ENCODE assay signal across 19 cellular contexts in the genomic region with DNA sequence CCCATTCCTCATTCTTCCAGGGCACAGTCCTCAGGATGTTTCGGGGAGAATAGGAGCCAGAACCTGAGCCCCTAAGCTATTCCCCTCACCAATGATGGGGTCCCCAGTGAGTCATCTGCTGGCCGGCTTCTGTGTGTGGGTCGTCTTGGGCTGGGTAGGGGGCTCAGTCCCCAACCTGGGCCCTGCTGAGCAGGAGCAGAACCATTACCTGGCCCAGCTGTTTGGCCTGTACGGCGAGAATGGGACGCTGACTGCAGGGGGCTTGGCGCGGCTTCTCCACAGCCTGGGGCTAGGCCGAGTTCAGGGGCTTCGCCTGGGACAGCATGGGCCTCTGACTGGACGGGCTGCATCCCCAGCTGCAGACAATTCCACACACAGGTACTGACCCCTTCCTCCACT. TPM values are rescaled to one million over a fixed set of nuclear protein-coding genes. Genes with fewer than 3 reads are reported as not detected.
"Had no signal": no experiment of that assay in that cellular context is flagged by ENCODE, and none has a peak within 500 bp of the region (broad histone marks: within the 10 kb centered on the region; RNA-seq: fewer than 3 reads in every experiment).

No MANE protein-coding gene starts in this region.

- H3K4me3 ChIP-seq: coronary artery, lower lobe of right lung had no signal

- H3K9me3 ChIP-seq: lower lobe of right lung had no signal

- DNase-seq: activated CD4-positive, alpha-beta T cell treated with anti-CD3 and anti-CD28 coated beads, Interleukin-2, amount 10 ng/mL, durations not matched to agents 24 days and 14 days; activated CD8-positive, alpha-beta memory T cell treated with anti-CD3 and anti-CD28 coated beads, Interleukin-2, amount 50 U/mL, for 48 hours; activated gamma-delta T cell treated with Interleukin-2 at 50 U/mL for 16 hours; activated T-cell treated with anti-CD3 and anti-CD28 coated beads, Interleukin-2, amount 50 U/mL, for 72 hours; amniotic stem cell; caudate nucleus; effector CD4-positive, alpha-beta T cell; foreskin keratinocyte; lower lobe of right lung; naive thymus-derived CD4-positive, alpha-beta T cell; right cardiac atrium; stimulated activated naive CD8-positive, alpha-beta T cell treated with anti-CD3 and anti-CD28 coated beads, Interleukin-15, amount 100 ng/mL, for 72 hours; T-helper 1 cell had no signal

- ATAC-seq: foreskin keratinocyte; naive thymus-derived CD4-positive, alpha-beta T cell; SK-N-SH treated with all-trans-retinoic acid at 6 μM for 48 hours; stimulated activated naive CD8-positive, alpha-beta T cell treated with anti-CD3 and anti-CD28 coated beads, Interleukin-15, amount 100 ng/mL, for 72 hours had no signal

- FAIRE-seq: endothelial cell of umbilical vein had no signal

- H3K4me3 Mint-ChIP-seq: activated CD4-positive, alpha-beta T cell treated with anti-CD3 and anti-CD28 coated beads, Interleukin-2, amount 10 ng/mL, durations not matched to agents 24 days and 14 days; activated naive CD8-positive, alpha-beta T cell; activated T-cell treated with anti-CD3 and anti-CD28 coated beads, Interleukin-2, amount 50 U/mL, for 72 hours; mesothelial cell of epicardium; naive thymus-derived CD4-positive, alpha-beta T cell; stimulated activated naive CD8-positive, alpha-beta T cell treated with anti-CD3 and anti-CD28 coated beads, Interleukin-15, amount 100 ng/mL, for 72 hours had no signal

- H3K27ac Mint-ChIP-seq: activated CD4-positive, alpha-beta T cell treated with anti-CD3 and anti-CD28 coated beads, Interleukin-2, amount 10 ng/mL, durations not matched to agents 24 days and 14 days; activated naive CD8-positive, alpha-beta T cell; activated T-cell treated with anti-CD3 and anti-CD28 coated beads, Interleukin-2, amount 50 U/mL, for 72 hours; mesothelial cell of epicardium had no signal

- H3K27me3 Mint-ChIP-seq: activated CD4-positive, alpha-beta T cell treated with anti-CD3 and anti-CD28 coated beads, Interleukin-2, amount 10 ng/mL, durations not matched to agents 24 days and 14 days; activated naive CD8-positive, alpha-beta T cell; naive thymus-derived CD4-positive, alpha-beta T cell; stimulated activated naive CD8-positive, alpha-beta T cell treated with anti-CD3 and anti-CD28 coated beads, Interleukin-15, amount 100 ng/mL, for 72 hours had no signal

- H3K9me3 Mint-ChIP-seq: activated CD4-positive, alpha-beta T cell treated with anti-CD3 and anti-CD28 coated beads, Interleukin-2, amount 10 ng/mL, durations not matched to agents 24 days and 14 days; activated T-cell treated with anti-CD3 and anti-CD28 coated beads, Interleukin-2, amount 50 U/mL, for 72 hours; mesothelial cell of epicardium; naive thymus-derived CD4-positive, alpha-beta T cell; stimulated activated naive CD8-positive, alpha-beta T cell treated with anti-CD3 and anti-CD28 coated beads, Interleukin-15, amount 100 ng/mL, for 72 hours had no signal

- H3K27me3 ChIP-seq: foreskin keratinocyte had no signal

- H3K27ac ChIP-seq: coronary artery, foreskin keratinocyte, lower lobe of right lung had no signal

- H3K4me1 Mint-ChIP-seq: mesothelial cell of epicardium; stimulated activated naive CD8-positive, alpha-beta T cell treated with anti-CD3 and anti-CD28 coated beads, Interleukin-15, amount 100 ng/mL, for 72 hours had no signal

- H3K4me1 ChIP-seq: foreskin keratinocyte, lower lobe of right lung had no signal

RNA-seq across cellular contexts. Expression of a gene that starts 1.3 kb away (rescaled TPM):
- total RNA-seq: endothelial cell of umbilical vein, lower lobe of right lung, posterior vena cava had no signal
- polyA plus RNA-seq: naive thymus-derived CD4-positive, alpha-beta T cell had no signal
